ENCODE assay signal across 1 cellular context in genomic region chr4:38855466-38855865, GRCh38.
TF ChIP-seq lines count a peak whose summit lies in the region.

No MANE protein-coding gene starts in this region.

TF ChIP-seq in IMR-90, 13 proteins besides CTCF, POLR2A, EP300 and RAD21:
- TF ChIP-seq, protein P1, sequence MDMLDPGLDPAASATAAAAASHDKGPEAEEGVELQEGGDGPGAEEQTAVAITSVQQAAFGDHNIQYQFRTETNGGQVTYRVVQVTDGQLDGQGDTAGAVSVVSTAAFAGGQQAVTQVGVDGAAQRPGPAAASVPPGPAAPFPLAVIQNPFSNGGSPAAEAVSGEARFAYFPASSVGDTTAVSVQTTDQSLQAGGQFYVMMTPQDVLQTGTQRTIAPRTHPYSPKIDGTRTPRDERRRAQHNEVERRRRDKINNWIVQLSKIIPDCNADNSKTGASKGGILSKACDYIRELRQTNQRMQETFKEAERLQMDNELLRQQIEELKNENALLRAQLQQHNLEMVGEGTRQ (IDR thresholded peaks at IDR 0.05; ENCODE audit: low read depth, low read length): no peak
- TF ChIP-seq BHLHE40 (IDR thresholded peaks at IDR 0.05; ENCODE audit: low read depth, low read length): no peak
- TF ChIP-seq RCOR1 (IDR thresholded peaks at IDR 0.05; ENCODE audit: insufficient replicate concordance, low read length): no peak
- TF ChIP-seq RFX5 (IDR thresholded peaks at IDR 0.05; ENCODE audit: low read depth, low read length): no peak
- TF ChIP-seq, protein P2, sequence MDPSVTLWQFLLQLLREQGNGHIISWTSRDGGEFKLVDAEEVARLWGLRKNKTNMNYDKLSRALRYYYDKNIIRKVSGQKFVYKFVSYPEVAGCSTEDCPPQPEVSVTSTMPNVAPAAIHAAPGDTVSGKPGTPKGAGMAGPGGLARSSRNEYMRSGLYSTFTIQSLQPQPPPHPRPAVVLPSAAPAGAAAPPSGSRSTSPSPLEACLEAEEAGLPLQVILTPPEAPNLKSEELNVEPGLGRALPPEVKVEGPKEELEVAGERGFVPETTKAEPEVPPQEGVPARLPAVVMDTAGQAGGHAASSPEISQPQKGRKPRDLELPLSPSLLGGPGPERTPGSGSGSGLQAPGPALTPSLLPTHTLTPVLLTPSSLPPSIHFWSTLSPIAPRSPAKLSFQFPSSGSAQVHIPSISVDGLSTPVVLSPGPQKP (IDR thresholded peaks at IDR 0.05; ENCODE audit: borderline replicate concordance, low read depth, low read length): no peak
- no peak for TF ChIP-seq CHD1 (IDR thresholded peaks at IDR 0.05; ENCODE audit: low read depth, low read length)
- no peak for TF ChIP-seq NFE2L2 (IDR thresholded peaks at IDR 0.05; ENCODE audit: low read depth, low read length)
TF ChIP-seq in IMR-90: peak in this region for 0.
